Comparison of ENCODE assay signal across 24 cellular contexts in the genomic region with DNA sequence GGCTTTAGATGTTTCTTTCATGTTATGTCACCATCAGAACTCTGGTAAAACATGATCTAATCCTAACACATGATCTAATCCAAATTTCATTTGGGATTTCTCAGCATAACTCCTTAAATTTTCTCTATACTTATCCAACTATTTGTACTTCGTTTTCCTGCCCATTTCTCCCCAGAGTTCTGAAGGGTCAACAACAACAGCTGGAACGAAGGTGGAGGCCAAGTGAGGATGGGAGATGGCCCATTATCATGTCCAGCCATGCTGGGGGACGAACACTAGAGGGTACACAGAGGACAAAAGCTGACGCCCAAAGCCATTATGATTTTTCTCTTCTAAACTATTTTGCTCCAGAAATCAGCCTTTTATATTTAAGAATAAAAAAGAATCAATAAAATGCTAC.
DNase-seq lines count a peak whose midpoint lies in the region; ATAC-seq and TF ChIP-seq lines count a peak whose summit lies in the region.
"Had no signal": no experiment of that assay in that cellular context is flagged by ENCODE, and none has a peak within 500 bp of the region (broad histone marks: within the 10 kb centered on the region; RNA-seq: fewer than 3 reads in every experiment).

No MANE protein-coding gene starts in this region.

- no peak overlapping the region for H3K4me3 Mint-ChIP-seq in MCF 10A (ENCODE audit: unreplicated experiment)
- no peak overlapping the region for H3K4me3 Mint-ChIP-seq in neural crest cell

- POLR2A ChIA-PET in MCF 10A (lab: Yijun Ruan, JAX): interaction anchor here (0.9 kb wide), 1 partner anchor 13 kb away, joined by 3 read pairs; no protein-coding TSS in a partner anchor

- in situ Hi-C loops in brain microvascular endothelial cell (cut with HindIII; ENCODE audit: low pct_ligation_motif_present, low sequenced_read_pairs): no loop called here

- no TSS peak for BruUV-seq in MCF 10A (replicated peaks; lab: Mats Ljungman, UMichigan)

- no peaks in the 10 kb centered on the region for H3K36me3 Mint-ChIP-seq in MCF 10A (ENCODE audit: insufficient read depth, unreplicated experiment)
- H3K36me3 Mint-ChIP-seq in neural crest cell (ENCODE audit: low read depth): no peaks in the 10 kb centered on the region

- H3K9me3 Mint-ChIP-seq in MCF 10A (ENCODE audit: unreplicated experiment) (no peaks in the 10 kb centered on the region), neural crest cell (no peaks in the 10 kb centered on the region)

- H3K27me3 ChIP-seq in breast epithelium (no peaks in the 10 kb centered on the region), brain microvascular endothelial cell (replicated peaks) (no peaks in the 10 kb centered on the region)
- H3K27me3 ChIP-seq: BE2C, SJSA1 had no signal

- TF ChIP-seq POLR2A in breast epithelium (IDR thresholded peaks at IDR 0.05): no peak

- H3K4me1 Mint-ChIP-seq in MCF 10A (ENCODE audit: insufficient read depth, unreplicated experiment): peaks cover 10% of the 10 kb centered on the region
- H3K4me1 Mint-ChIP-seq in neural crest cell: no peaks in the 10 kb centered on the region

- H3K4me3 ChIP-seq in breast epithelium (no peak overlapping the region), brain microvascular endothelial cell (ENCODE audit: low read depth, low read length) (no peak overlapping the region)
- H3K4me3 ChIP-seq: SJSA1 had no signal

- DNase-seq in breast epithelium (ENCODE audit: low spot score in 2 of 2) (no peak), MCF 10A (ENCODE audit: unreplicated experiment) (no peak), left ventricle myocardium superior (peak; percentile 34), neural crest cell (ENCODE audit: low read depth, low spot score) (no peak), brain microvascular endothelial cell (no peak)
- no peak for DNase-seq in effector CD8-positive, alpha-beta T cell (lab: John Stamatoyannopoulos, UW)
- DNase-seq in activated CD4-positive, alpha-beta T cell treated with anti-CD3 and anti-CD28 coated beads, Interleukin-2, amount 50 U/mL, for 4 hours: no peak
- DNase-seq: BE2C; DMS153; DND-41; HCEC 1CT; Karpas-422; MV-4-11; NCI-H1105; NCI-H1436 treated with DMSO at 0.1 percent for 48 hours; NCI-H187 treated with DMSO at 0.1 percent for 48 hours; NCI-H2107; NCI-H446; NCI-H526; NCI-H82; NK-92 treated with Interleukin-12 subunit alpha and Interleukin-12 subunit beta, amount 100 ng/mL, for 24 hours; PC-3 had no signal

- no peaks in the 10 kb centered on the region for H3K9me3 ChIP-seq in breast epithelium
- H3K9me3 ChIP-seq: BE2C, SJSA1 had no signal

- H3K27ac ChIP-seq in breast epithelium: peak overlapping the region; percentile 4 to 8
- no peak overlapping the region for H3K27ac ChIP-seq in brain microvascular endothelial cell
- H3K27ac ChIP-seq: 22Rv1, SJSA1 had no signal

- intact Hi-C loops in breast epithelium (cut with DNase I; ENCODE audit: low total_unique reads) (no loop called here), MCF 10A (cut with micrococcal nuclease) (no loop called here), left ventricle myocardium superior (cut with micrococcal nuclease) (no loop called here)

- H3K36me3 ChIP-seq in breast epithelium (no peaks in the 10 kb centered on the region), brain microvascular endothelial cell (replicated peaks) (no peaks in the 10 kb centered on the region)
- H3K36me3 ChIP-seq: BE2C, SJSA1 had no signal

- H3K27ac Mint-ChIP-seq in MCF 10A (ENCODE audit: low read depth, unreplicated experiment) (no peak overlapping the region), neural crest cell (ENCODE audit: unreplicated experiment) (peak overlapping the region; percentile 67)

- CTCF ChIA-PET in MCF 10A (lab: Yijun Ruan, JAX): interaction anchor here (0.7 kb wide), 2 partner anchors 38 to 399 kb away, joined by 3 read pairs; no protein-coding TSS in a partner anchor

- TF ChIP-seq CTCF in breast epithelium (IDR thresholded peaks at IDR 0.05): no peak
- no peak for TF ChIP-seq CTCF in MCF 10A (IDR thresholded peaks at IDR 0.05; ENCODE audit: unreplicated experiment)
- TF ChIP-seq CTCF in neural crest cell (conservative IDR thresholded peaks at IDR 0.05): no peak
- TF ChIP-seq CTCF in brain microvascular endothelial cell (IDR thresholded peaks at IDR 0.05; ENCODE audit: low read depth, low read length, missing control alignments): no peak

- no peaks in the 10 kb centered on the region for H3K4me1 ChIP-seq in breast epithelium
- H3K4me1 ChIP-seq: BE2C, SJSA1 had no signal

- H3K27me3 Mint-ChIP-seq in MCF 10A (ENCODE audit: insufficient read depth, unreplicated experiment) (no peaks in the 10 kb centered on the region), neural crest cell (ENCODE audit: low read depth) (no peaks in the 10 kb centered on the region)

- ATAC-seq in left ventricle myocardium superior: peak; percentile 63
- ATAC-seq: PC-3 had no signal
